In genomic region chr22:31211862-31212730, GRCh38 we compare ENCODE assay signal across 1 cellular context.
TF ChIP-seq lines count a peak whose summit lies in the region.

Gene LIMK2 (plus strand): TSS chr22:31212298. CDS start chr22:31212409, 111 bp downstream.

TF ChIP-seq in HepG2, 621 proteins besides CTCF, POLR2A, EP300 and RAD21 (continued from another document and continues in another):
- no peak for TF ChIP-seq ZNF280D (CRISPR knock-in tag; IDR thresholded peaks at IDR 0.05)
- TF ChIP-seq SRY (CRISPR knock-in tag; IDR thresholded peaks at IDR 0.05), result peak; percentile 23; the same call in 1 of the 2 replicates
- TF ChIP-seq GATAD2A (CRISPR knock-in tag; IDR thresholded peaks at IDR 0.05), result peak; percentile 73
- TF ChIP-seq MTA1 (CRISPR knock-in tag; IDR thresholded peaks at IDR 0.05; ENCODE audit: borderline replicate concordance), result no peak; the same call in 1 of the 2 replicates
- peak; percentile 77; the same call in 1 of the 2 replicates for TF ChIP-seq THAP11 (CRISPR knock-in tag; IDR thresholded peaks at IDR 0.05)
- TF ChIP-seq ZNF331 (CRISPR knock-in tag; IDR thresholded peaks at IDR 0.05), result peak; percentile 50; the same call in 1 of the 2 replicates
- peak; percentile 70 for TF ChIP-seq ESRRA (CRISPR knock-in tag; IDR thresholded peaks at IDR 0.05; ENCODE audit: low read depth)
- peak; percentile 79 for TF ChIP-seq TAF1 (CRISPR knock-in tag; IDR thresholded peaks at IDR 0.05)
- peak; percentile 49; the same call in 1 of the 2 replicates for TF ChIP-seq ZNF768 (CRISPR knock-in tag; IDR thresholded peaks at IDR 0.05)
- TF ChIP-seq MXD4 (CRISPR knock-in tag; IDR thresholded peaks at IDR 0.05), result peak; percentile 61; the same call in 1 of the 2 replicates
- no peak for TF ChIP-seq ATM (IDR thresholded peaks at IDR 0.05; ENCODE audit: borderline replicate concordance)
- TF ChIP-seq NCOR1 (IDR thresholded peaks at IDR 0.05; ENCODE audit: borderline replicate concordance, low read length), result no peak
- TF ChIP-seq KLF11 (CRISPR knock-in tag; IDR thresholded peaks at IDR 0.05), result no peak
- TF ChIP-seq ZBTB21 (CRISPR knock-in tag; IDR thresholded peaks at IDR 0.05), result peak; percentile 2; the same call in 1 of the 2 replicates
- TF ChIP-seq CEBPB (IDR thresholded peaks at IDR 0.05; ENCODE audit: borderline replicate concordance, low read depth, low read length), result no peak
- TF ChIP-seq KDM6A (CRISPR knock-in tag; IDR thresholded peaks at IDR 0.05; ENCODE audit: low read depth), result 0 out of 2 replicates have a peak, but pooled peaks have one; percentile 35
- TF ChIP-seq NR0B2 (CRISPR knock-in tag; IDR thresholded peaks at IDR 0.05), result 0 out of 2 replicates have a peak, but pooled peaks have one; percentile 34
- TF ChIP-seq ZNF275 (CRISPR knock-in tag; IDR thresholded peaks at IDR 0.05; ENCODE audit: borderline replicate concordance), result peak; percentile 41; the same call in 1 of the 2 replicates
- TF ChIP-seq GTF3A (CRISPR knock-in tag; conservative IDR thresholded peaks at IDR 0.05), result 0 out of 2 replicates have a peak, but pooled peaks have one; percentile 54
- peak; percentile 43 for TF ChIP-seq NFYB (CRISPR knock-in tag; IDR thresholded peaks at IDR 0.05)
- peak; percentile 84 for TF ChIP-seq MAX (IDR thresholded peaks at IDR 0.05)
- TF ChIP-seq ZNF687 (CRISPR knock-in tag; IDR thresholded peaks at IDR 0.05), result peak; percentile 97
- TF ChIP-seq ZNF580 (CRISPR knock-in tag; IDR thresholded peaks at IDR 0.05; ENCODE audit: borderline replicate concordance, low read depth), result peak; percentile 76; the same call in 1 of the 2 replicates
- TF ChIP-seq ATF5 (CRISPR knock-in tag; IDR thresholded peaks at IDR 0.05; ENCODE audit: low read depth), result no peak
- 0 out of 2 replicates have a peak, but pooled peaks have one; percentile 60 for TF ChIP-seq TOPORS (CRISPR knock-in tag; IDR thresholded peaks at IDR 0.05)
- TF ChIP-seq FOXP4 (CRISPR knock-in tag; IDR thresholded peaks at IDR 0.05), result peak; percentile 47
- no peak for TF ChIP-seq FOXO4 (CRISPR knock-in tag; conservative IDR thresholded peaks at IDR 0.05)
- TF ChIP-seq ZNF296 (CRISPR knock-in tag; conservative IDR thresholded peaks at IDR 0.05), result no peak
- TF ChIP-seq SRSF9 (IDR thresholded peaks at IDR 0.05; ENCODE audit: borderline replicate concordance, insufficient read depth, low read depth, low read length, poor library complexity, severe bottlenecking), result no peak
- TF ChIP-seq GLMP (CRISPR knock-in tag; IDR thresholded peaks at IDR 0.05; ENCODE audit: borderline replicate concordance), result no peak
- TF ChIP-seq KMT2B (CRISPR knock-in tag; IDR thresholded peaks at IDR 0.05), result peak; percentile 77; the same call in 1 of the 2 replicates
- no peak for TF ChIP-seq ATRX (CRISPR knock-in tag; IDR thresholded peaks at IDR 0.05; ENCODE audit: borderline replicate concordance)
- TF ChIP-seq ZNF841 (CRISPR knock-in tag; IDR thresholded peaks at IDR 0.05; ENCODE audit: borderline replicate concordance), result no peak
- TF ChIP-seq ZNF335 (CRISPR knock-in tag; IDR thresholded peaks at IDR 0.05), result 0 out of 2 replicates have a peak, but pooled peaks have one; percentile 25
- no peak for TF ChIP-seq FOXA1 (IDR thresholded peaks at IDR 0.05)
- peak; percentile 15 for TF ChIP-seq FOXA1 (CRISPR knock-in tag; IDR thresholded peaks at IDR 0.05)
- TF ChIP-seq DDIT3 (CRISPR knock-in tag; IDR thresholded peaks at IDR 0.05), result no peak
- no peak for TF ChIP-seq NPAS2 (CRISPR knock-in tag; IDR thresholded peaks at IDR 0.05; ENCODE audit: borderline replicate concordance)
- no peak for TF ChIP-seq ZBTB10 (CRISPR knock-in tag; IDR thresholded peaks at IDR 0.05; ENCODE audit: borderline replicate concordance)
